Comparison of ENCODE assay signal across 1 cellular context in the genomic region with DNA sequence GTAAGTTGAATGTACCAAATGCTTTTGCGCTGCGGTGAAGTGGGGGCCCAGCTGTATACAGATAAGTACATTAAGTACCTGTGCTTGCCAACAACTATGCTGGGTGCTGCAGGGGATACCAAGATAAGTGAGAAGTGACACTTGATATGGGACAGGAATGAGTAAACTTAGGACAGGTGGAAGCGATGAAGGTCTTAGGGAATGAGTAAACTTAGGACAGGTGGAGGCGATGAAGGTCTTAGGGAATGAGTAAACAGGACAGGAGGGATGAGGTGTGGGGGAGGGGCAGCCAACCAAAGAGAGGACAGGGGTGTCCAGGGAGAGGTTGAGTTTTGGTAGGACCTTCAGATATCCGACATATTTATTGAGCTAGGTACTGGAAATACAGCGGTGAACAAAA.
TF ChIP-seq lines count a peak whose summit lies in the region.

No MANE protein-coding gene starts in this region.

TF ChIP-seq in IMR-90, 13 proteins besides CTCF, POLR2A, EP300 and RAD21:
- TF ChIP-seq SMC3 (IDR thresholded peaks at IDR 0.05; ENCODE audit: low read depth, low read length) (no peak), FOS (IDR thresholded peaks at IDR 0.05; ENCODE audit: low read depth, low read length) (no peak), RFX5 (IDR thresholded peaks at IDR 0.05; ENCODE audit: low read depth, low read length) (no peak), CEBPB (IDR thresholded peaks at IDR 0.05; ENCODE audit: low read depth, low read length) (no peak), ELK1 (IDR thresholded peaks at IDR 0.05; ENCODE audit: borderline replicate concordance, low read depth, low read length) (no peak), MAFK (IDR thresholded peaks at IDR 0.05; ENCODE audit: low read depth, low read length) (no peak), BHLHE40 (IDR thresholded peaks at IDR 0.05; ENCODE audit: low read depth, low read length) (no peak), NFE2L2 (IDR thresholded peaks at IDR 0.05; ENCODE audit: low read depth, low read length) (no peak)
- TF ChIP-seq, protein P1, sequence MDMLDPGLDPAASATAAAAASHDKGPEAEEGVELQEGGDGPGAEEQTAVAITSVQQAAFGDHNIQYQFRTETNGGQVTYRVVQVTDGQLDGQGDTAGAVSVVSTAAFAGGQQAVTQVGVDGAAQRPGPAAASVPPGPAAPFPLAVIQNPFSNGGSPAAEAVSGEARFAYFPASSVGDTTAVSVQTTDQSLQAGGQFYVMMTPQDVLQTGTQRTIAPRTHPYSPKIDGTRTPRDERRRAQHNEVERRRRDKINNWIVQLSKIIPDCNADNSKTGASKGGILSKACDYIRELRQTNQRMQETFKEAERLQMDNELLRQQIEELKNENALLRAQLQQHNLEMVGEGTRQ (IDR thresholded peaks at IDR 0.05; ENCODE audit: low read depth, low read length): no peak
